In genomic region chr12:29781176-29781575, GRCh38 we compare ENCODE assay signal across 1 cellular context.
TF ChIP-seq lines count a peak whose summit lies in the region.

No MANE protein-coding gene starts in this region.

TF ChIP-seq in IMR-90, 13 proteins besides CTCF, POLR2A, EP300 and RAD21 (continued from another document):
- no peak for TF ChIP-seq CEBPB (IDR thresholded peaks at IDR 0.05; ENCODE audit: low read depth, low read length)
- TF ChIP-seq RFX5 (IDR thresholded peaks at IDR 0.05; ENCODE audit: low read depth, low read length), result no peak
- TF ChIP-seq MAZ (IDR thresholded peaks at IDR 0.05; ENCODE audit: borderline replicate concordance, low read depth, low read length), result no peak
- no peak for TF ChIP-seq RCOR1 (IDR thresholded peaks at IDR 0.05; ENCODE audit: insufficient replicate concordance, low read length)
- TF ChIP-seq SMC3 (IDR thresholded peaks at IDR 0.05; ENCODE audit: low read depth, low read length), result no peak
- TF ChIP-seq FOS (IDR thresholded peaks at IDR 0.05; ENCODE audit: low read depth, low read length), result no peak
- no peak for TF ChIP-seq CHD1 (IDR thresholded peaks at IDR 0.05; ENCODE audit: low read depth, low read length)
